In the genomic region with DNA sequence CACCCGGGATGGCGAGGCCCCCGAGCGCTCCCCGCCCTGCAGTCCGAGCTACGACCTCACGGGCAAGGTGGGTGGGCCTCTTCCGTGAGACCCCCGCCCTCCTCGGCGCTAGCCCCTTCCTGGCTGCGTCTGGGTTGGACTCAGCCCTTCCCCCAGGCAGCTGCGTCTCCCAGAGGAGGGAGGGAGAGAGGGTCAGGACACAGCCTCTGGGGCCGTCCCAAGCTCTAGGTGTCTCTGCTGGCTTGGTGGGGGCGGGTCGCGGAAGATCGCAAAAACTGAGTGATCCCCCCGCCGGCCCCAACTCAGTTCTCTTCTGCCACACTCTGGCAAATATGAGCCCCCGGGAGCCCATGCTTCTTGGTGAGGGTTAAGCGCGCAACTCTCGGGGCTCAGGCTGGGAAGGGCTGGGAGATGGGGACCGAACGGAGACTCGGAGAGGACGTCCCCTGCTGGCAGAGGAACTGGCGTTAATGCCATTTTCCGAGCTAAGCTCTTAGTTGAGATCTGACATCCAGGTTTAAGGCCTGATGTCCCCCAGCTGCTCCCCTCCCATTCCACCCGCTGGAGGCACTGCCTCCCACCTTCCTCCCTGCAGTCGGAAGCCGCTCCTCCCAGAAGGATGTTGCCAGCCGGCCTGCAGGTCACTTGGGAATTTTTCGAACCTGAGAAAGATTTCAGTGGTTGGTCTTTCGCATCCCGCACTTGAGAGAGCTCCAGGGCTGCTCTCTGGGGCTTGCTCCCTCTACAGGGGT, we compare ENCODE assay signal across 9 cellular contexts. TPM values are rescaled to one million over a fixed set of nuclear protein-coding genes. Genes with fewer than 3 reads are reported as not detected.
A peak's percentile ranks its signal among the peaks of the same experiment; 100 is the strongest.
DNase-seq lines count a peak whose midpoint lies in the region; ATAC-seq and TF ChIP-seq lines count a peak whose summit lies in the region.
"Had no signal": no experiment of that assay in that cellular context is flagged by ENCODE, and none has a peak within 500 bp of the region (broad histone marks: within the 10 kb centered on the region; RNA-seq: fewer than 3 reads in every experiment).

No MANE protein-coding gene starts in this region.

- peaks cover 30% of the 10 kb centered on the region for H3K4me1 Mint-ChIP-seq in osteocyte (ENCODE audit: unreplicated experiment)

- no peaks in the 10 kb centered on the region for H3K9me3 ChIP-seq in DND-41 (ENCODE audit: insufficient read depth, low read length, severe bottlenecking)
- H3K9me3 ChIP-seq in Karpas-422 (ENCODE audit: low read length), result no peaks in the 10 kb centered on the region; the same call in 1 of the 2 replicates
- H3K9me3 ChIP-seq in fibroblast of lung (ENCODE audit: control insufficient read depth, insufficient read depth, low read depth, low read length), result no peaks in the 10 kb centered on the region

- H3K4me2 ChIP-seq in DND-41 (ENCODE audit: insufficient read depth, low read length) (peak overlapping the region; percentile 69), Karpas-422 (ENCODE audit: low read depth, low read length, poor library complexity, severe bottlenecking) (peak overlapping the region; percentile 61), fibroblast of lung (ENCODE audit: extremely low read depth, insufficient read depth, low read length) (no peak overlapping the region)

- H3K9ac ChIP-seq in DND-41 (ENCODE audit: low read depth, low read length) (peak overlapping the region; percentile 67), Karpas-422 (ENCODE audit: low read length) (no peak overlapping the region), fibroblast of lung (ENCODE audit: insufficient read depth, low read length) (no peak overlapping the region)

- ATAC-seq in DND-41 (ENCODE audit: insufficient read depth, low read depth) (peak; percentile 2; the same call in 1 of the 3 replicates), GM18502 (IDR thresholded peaks at IDR 0.05; ENCODE audit: poor library complexity, unreplicated experiment) (no peak), GM21423 (IDR thresholded peaks at IDR 0.05; ENCODE audit: unreplicated experiment) (no peak)

- H3K36me3 ChIP-seq in DND-41 (ENCODE audit: insufficient read depth, low read length), result no peaks in the 10 kb centered on the region
- no peaks in the 10 kb centered on the region for H3K36me3 ChIP-seq in Karpas-422 (ENCODE audit: insufficient read depth, low read length)
- H3K36me3 ChIP-seq in fibroblast of lung (ENCODE audit: control insufficient read depth, insufficient read depth, low read length), result no peaks in the 10 kb centered on the region

- H3K4me3 ChIP-seq in DND-41 (ENCODE audit: low read depth in 1 of 2, low read length in 2 of 2), result peak overlapping the region; percentile 25 to 58
- peak overlapping the region; percentile 58; the same call in 1 of the 2 replicates for H3K4me3 ChIP-seq in Karpas-422 (ENCODE audit: low read length)
- H3K4me3 ChIP-seq in fibroblast of lung (replicated peaks in 1 of 4; ENCODE audit: control extremely low read depth in 1 of 4, insufficient read depth in 1 of 4, low read depth in 3 of 4, low read length in 4 of 4), result no peak overlapping the region

- H3K36me3 Mint-ChIP-seq in osteocyte (ENCODE audit: unreplicated experiment), result no peaks in the 10 kb centered on the region

- H2AFZ ChIP-seq in DND-41 (ENCODE audit: low read depth, low read length) (peak overlapping the region; percentile 58), Karpas-422 (ENCODE audit: low read length) (no peak overlapping the region), fibroblast of lung (ENCODE audit: low read length) (no peak overlapping the region)

- peak overlapping the region; percentile 51 for H3K4me3 Mint-ChIP-seq in osteocyte (ENCODE audit: unreplicated experiment)

- TF ChIP-seq CTCF in DND-41 (IDR thresholded peaks at IDR 0.05; ENCODE audit: borderline replicate concordance, extremely low read depth, low read length, poor library complexity, severe bottlenecking) (peak; percentile 69), fibroblast of lung (conservative IDR thresholded peaks at IDR 0.05 in 1 of 2, IDR thresholded peaks at IDR 0.05 in 1 of 2; ENCODE audit: low read depth in 1 of 2, low read length in 2 of 2) (peak; percentile 23 to 29), osteocyte (IDR thresholded peaks at IDR 0.05) (peak; percentile 49)

- peaks cover 60% of the 10 kb centered on the region for H3K4me1 ChIP-seq in DND-41 (ENCODE audit: insufficient read depth, low read length)
- peaks cover 23% of the 10 kb centered on the region for H3K4me1 ChIP-seq in Karpas-422 (ENCODE audit: low read length)
- no peaks in the 10 kb centered on the region for H3K4me1 ChIP-seq in fibroblast of lung (ENCODE audit: control insufficient read depth, extremely low read depth, insufficient read depth, low read length)

- peak; percentile 64 for DNase-seq in DND-41
- peak; percentile 75 for DNase-seq in Karpas-422
- peak; percentile 61 for DNase-seq in activated CD4-positive, alpha-beta T cell treated with anti-CD3 and anti-CD28 coated beads for 48 hours
- peak in 1 of 2 donors; percentile 11 for DNase-seq in fibroblast of lung (ENCODE audit: low read depth in 2 of 2)
- no peak for DNase-seq in osteocyte (ENCODE audit: extremely low spot score, unreplicated experiment)
- DNase-seq in epidermal melanocyte (ENCODE audit: insufficient read length, low spot score), result no peak

- H3K27me3 Mint-ChIP-seq in osteocyte (ENCODE audit: unreplicated experiment), result peaks cover 35% of the 10 kb centered on the region

- H3K9me3 Mint-ChIP-seq in osteocyte (ENCODE audit: unreplicated experiment), result no peaks in the 10 kb centered on the region

- H3K27ac Mint-ChIP-seq in osteocyte (ENCODE audit: unreplicated experiment), result no peak overlapping the region

- H3K79me2 ChIP-seq in DND-41 (ENCODE audit: insufficient read depth, low read length), result peaks cover 8% of the 10 kb centered on the region
- H3K79me2 ChIP-seq in Karpas-422 (ENCODE audit: low read length), result no peaks in the 10 kb centered on the region
- H3K79me2 ChIP-seq in fibroblast of lung (ENCODE audit: control insufficient read depth, insufficient read depth, low read length), result no peaks in the 10 kb centered on the region

- H4K20me1 ChIP-seq in DND-41 (ENCODE audit: insufficient read depth, low read length), result no peaks in the 10 kb centered on the region
- no peaks in the 10 kb centered on the region for H4K20me1 ChIP-seq in Karpas-422 (ENCODE audit: insufficient read depth, low read depth, low read length)
- no peaks in the 10 kb centered on the region for H4K20me1 ChIP-seq in fibroblast of lung (ENCODE audit: control insufficient read depth, extremely low read depth, insufficient read depth, low read length)

- no peaks in the 10 kb centered on the region for H3K9me2 ChIP-seq in Karpas-422 (replicated peaks; ENCODE audit: insufficient read depth, low read length)

- H3K27ac ChIP-seq in DND-41 (ENCODE audit: low read length), result peak overlapping the region; percentile 78
- H3K27ac ChIP-seq in Karpas-422 (ENCODE audit: low read length), result no peak overlapping the region
- H3K27ac ChIP-seq in fibroblast of lung (ENCODE audit: insufficient read depth, low read length), result no peak overlapping the region

- H3K27me3 ChIP-seq in DND-41 (ENCODE audit: insufficient read depth, low read length, poor library complexity) (no peaks in the 10 kb centered on the region), Karpas-422 (ENCODE audit: low read length) (peaks cover 2% of the 10 kb centered on the region; the same call in 1 of the 2 replicates), fibroblast of lung (ENCODE audit: control insufficient read depth, insufficient read depth, low read length) (peaks cover 19% of the 10 kb centered on the region)

RNA-seq across cellular contexts. Expression of gene RAB37, which starts 0.4 kb away (rescaled TPM):
- 0.07 TPM in 1 of 2 replicates, not detected in the other for total RNA-seq in Karpas-422 (2014; rRNA removed; shearing (Covaris generic); ENCODE audit: low replicate concordance)
- 0.26 and 0.66 TPM in 2 replicates for total RNA-seq in fibroblast of lung
- polyA plus RNA-seq in fibroblast of lung, result 0.08 and 0.65 TPM in 2 replicates
- 0.18 and 0.41 TPM in 2 replicates for polyA plus RNA-seq in fibroblast of lung (2012)
- 0.33 TPM in 1 of 2 replicates, not detected in the other for polyA minus RNA-seq in fibroblast of lung (ENCODE audit: low replicate concordance)
- not detected in 2 replicates for total RNA-seq in osteocyte

RNA-seq across cellular contexts. Expression of gene NHERF1, which starts 11.0 kb away (rescaled TPM):
- 24.4 and 38.3 TPM in 2 replicates for total RNA-seq in Karpas-422 (2014; rRNA removed; shearing (Covaris generic); ENCODE audit: low replicate concordance)
- total RNA-seq in fibroblast of lung (7.2 and 10.2 TPM in 2 replicates), osteocyte (117 and 125 TPM in 2 replicates)
- 13.9 and 29.7 TPM in 2 replicates for polyA plus RNA-seq in fibroblast of lung
- 13.5 and 26.5 TPM in 2 replicates for polyA plus RNA-seq in fibroblast of lung (2012)
- 23.9 and 51.9 TPM in 2 replicates for polyA minus RNA-seq in fibroblast of lung (ENCODE audit: low replicate concordance)

RNA-seq across cellular contexts. Expression of gene CD300LF, which starts 24.8 kb away (rescaled TPM):
- not detected in 2 replicates for total RNA-seq in Karpas-422 (2014; rRNA removed; shearing (Covaris generic); ENCODE audit: low replicate concordance)
- not detected in 2 replicates for total RNA-seq in fibroblast of lung
- polyA plus RNA-seq in fibroblast of lung, result not detected in 2 replicates
- polyA plus RNA-seq in fibroblast of lung (2012), result not detected in 2 replicates
- not detected in 2 replicates for polyA minus RNA-seq in fibroblast of lung (ENCODE audit: low replicate concordance)
- total RNA-seq in osteocyte, result not detected in 2 replicates
- total RNA-seq: T-helper 1 cell treated with Interleukin-12 subunit alpha and Interleukin-12 subunit beta and Interleukin-4 antibody, amounts not matched to agents 30 ng/mL and 1 ng/mL, for 36 hours had no signal

RNA-seq across cellular contexts. Expression of gene NAT9, which starts 38.7 kb away (rescaled TPM):
- total RNA-seq in Karpas-422 (2014; rRNA removed; shearing (Covaris generic); ENCODE audit: low replicate concordance), result 25.3 and 66.8 TPM in 2 replicates
- total RNA-seq in fibroblast of lung, result 29.0 and 39.6 TPM in 2 replicates
- polyA plus RNA-seq in fibroblast of lung, result 21.2 and 34.7 TPM in 2 replicates
- polyA plus RNA-seq in fibroblast of lung (2012), result 33.8 and 47.6 TPM in 2 replicates
- 28.4 and 31.8 TPM in 2 replicates for polyA minus RNA-seq in fibroblast of lung (ENCODE audit: low replicate concordance)
- 48.6 and 52.5 TPM in 2 replicates for total RNA-seq in osteocyte

Comparison
In these comparisons a context has a peak if more than half of its experiments do, and no peak if none do; other contexts are left out.
1. DNase-seq: peak in DND-41 (single experiment), Karpas-422 (single experiment) and activated CD4-positive, alpha-beta T cell treated with anti-CD3 and anti-CD28 coated beads for 48 hours (single experiment); none in osteocyte (single experiment) and epidermal melanocyte (single experiment).
2. H3K4me3 ChIP-seq: peak in DND-41 (2 of 2) and Karpas-422 (single experiment); none in fibroblast of lung (0 of 4).
3. Peak in every context shown above with its lines, with median percentiles within 50 percentile points of each other: CTCF ChIP-seq.